Comparison of ENCODE assay signal across 21 cellular contexts in genomic region chr20:8461186-8461585, GRCh38.
"Had no signal": no experiment of that assay in that cellular context is flagged by ENCODE, and none has a peak within 500 bp of the region (broad histone marks: within the 10 kb centered on the region; RNA-seq: fewer than 3 reads in every experiment).

No MANE protein-coding gene starts in this region.

- H3K36me3 ChIP-seq: neutrophil, pancreas, prostate gland, right lobe of liver, sigmoid colon, stomach, thoracic aorta, thyroid gland, tibial nerve, upper lobe of left lung, vagina had no signal

- H3K4me3 ChIP-seq: pancreas, prostate gland, right lobe of liver, sigmoid colon, stomach, thoracic aorta, thyroid gland, tibial nerve, upper lobe of left lung, vagina had no signal

- H3K27ac ChIP-seq: neutrophil, pancreas, prostate gland, right lobe of liver, sigmoid colon, stomach, thoracic aorta, thyroid gland, tibial nerve, upper lobe of left lung, vagina had no signal

- H3K9me3 ChIP-seq: neutrophil, pancreas, prostate gland, right lobe of liver, sigmoid colon, thyroid gland, upper lobe of left lung, vagina had no signal

- DNase-seq: natural killer cell; pancreas; right cardiac atrium; right lobe of liver; sigmoid colon; small intestine; stimulated activated CD4-positive, alpha-beta T cell treated with anti-CD3 and anti-CD28 coated beads, Interleukin-15, amount 100 ng/mL, for 24 hours; stimulated activated CD4-positive, alpha-beta T cell treated with anti-CD3 and anti-CD28 coated beads, Interleukin-2, amount 100 ng/mL, for 24 hours; stimulated activated CD4-positive, alpha-beta T cell treated with anti-CD3 and anti-CD28 coated beads, Interleukin-2, amount 100 ng/mL, for 48 hours; stimulated activated CD4-positive, alpha-beta T cell treated with anti-CD3 and anti-CD28 coated beads, Interleukin-4, amount 100 ng/mL, for 24 hours; stimulated activated naive B cell treated with anti-CD40 and anti-IgM and Interleukin-4, amounts not matched to agents 10 μg/mL and 1 μg/mL and 100 μg/mL, for 72 hours; stimulated activated naive CD4-positive, alpha-beta T cell treated with Interleukin-2 at 50 U/mL for 16 hours; stomach; thyroid gland; trophoblast cell; upper lobe of left lung had no signal

- H3K27me3 ChIP-seq: neutrophil, pancreas, right lobe of liver, sigmoid colon, stomach, thyroid gland, tibial nerve, upper lobe of left lung, vagina had no signal

- H3K4me1 ChIP-seq: pancreas, prostate gland, right lobe of liver, sigmoid colon, thyroid gland, tibial nerve, upper lobe of left lung, vagina had no signal
